ENCODE assay signal across 26 cellular contexts in the genomic region with DNA sequence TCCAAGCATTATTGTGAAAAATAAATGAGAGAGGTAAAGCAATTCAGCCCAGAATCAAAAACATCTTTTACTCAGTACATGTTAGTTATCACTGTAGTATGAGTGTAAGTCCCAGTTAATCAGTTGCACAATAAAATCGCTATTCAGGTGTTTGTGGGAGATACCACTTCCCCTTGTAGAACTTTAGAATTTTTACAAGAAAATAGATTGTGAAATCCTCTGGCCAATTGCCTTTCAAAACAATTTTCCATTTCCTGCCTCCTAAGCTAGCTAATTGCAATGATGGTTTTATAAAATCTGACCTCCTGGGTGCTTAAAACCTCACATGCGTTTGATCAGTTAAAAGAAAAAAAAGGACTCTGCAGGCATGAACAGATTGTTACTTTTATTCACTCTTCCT.
DNase-seq lines count a peak whose midpoint lies in the region; ATAC-seq, FAIRE-seq and TF ChIP-seq lines count a peak whose summit lies in the region.
"Had no signal": no experiment of that assay in that cellular context is flagged by ENCODE, and none has a peak within 500 bp of the region (broad histone marks: within the 10 kb centered on the region; RNA-seq: fewer than 3 reads in every experiment).

No MANE protein-coding gene starts in this region.

- H3K23ac ChIP-seq in trophoblast cell (ENCODE audit: low read length), result no peak overlapping the region

- H3K27me3 ChIP-seq in astrocyte (ENCODE audit: insufficient read depth, low read length) (no peaks in the 10 kb centered on the region), trophoblast cell (ENCODE audit: insufficient read depth, low read length) (no peaks in the 10 kb centered on the region)
- H3K27me3 ChIP-seq: esophagus muscularis mucosa, heart left ventricle, pancreas, tibial artery had no signal

- H3K27me3 Mint-ChIP-seq in astrocyte (ENCODE audit: low read depth, unreplicated experiment), result no peaks in the 10 kb centered on the region
- no peaks in the 10 kb centered on the region for H3K27me3 Mint-ChIP-seq in natural killer cell treated with Interleukin-12 subunit alpha and Interleukin-12 subunit beta and Interleukin-15 and Interleukin-18, amount 100 ng/mL, for 72 hours
- H3K27me3 Mint-ChIP-seq: stimulated activated naive CD8-positive, alpha-beta T cell treated with anti-CD3 and anti-CD28 coated beads, Interleukin-15, Interleukin-2, amounts not matched to agents 100 ng/mL and 50 ng/mL, for 24 hours; T-cell had no signal

- H3K9me3 Mint-ChIP-seq in astrocyte (ENCODE audit: unreplicated experiment), result peaks cover 11% of the 10 kb centered on the region
- H3K9me3 Mint-ChIP-seq in natural killer cell treated with Interleukin-12 subunit alpha and Interleukin-12 subunit beta and Interleukin-15 and Interleukin-18, amount 100 ng/mL, for 72 hours, result peaks cover 27% of the 10 kb centered on the region

- H3K27ac ChIP-seq in astrocyte (ENCODE audit: low read depth, low read length) (no peak overlapping the region), trophoblast cell (ENCODE audit: low read depth, low read length) (no peak overlapping the region)
- H3K27ac ChIP-seq: coronary artery, esophagus muscularis mucosa, heart left ventricle, pancreas, tibial artery had no signal

- TF ChIP-seq CTCF in astrocyte (IDR thresholded peaks at IDR 0.05; ENCODE audit: insufficient read depth, low read depth, low read length) (no peak), fibroblast of villous mesenchyme (IDR thresholded peaks at IDR 0.05; ENCODE audit: insufficient read depth, low read depth, low read length) (no peak)

- peak; percentile 58 for DNase-seq in EL
- DNase-seq in LoVo (ENCODE audit: low spot score), result peak; percentile 2
- peak; percentile 3 for DNase-seq in astrocyte (ENCODE audit: low read depth)
- DNase-seq in fibroblast of villous mesenchyme (ENCODE audit: low read depth), result peak; percentile 87
- DNase-seq in trophoblast cell, result no peak
- no peak for DNase-seq in natural killer cell treated with Interleukin-12 subunit alpha and Interleukin-12 subunit beta and Interleukin-15 and Interleukin-18, amount 100 ng/mL, for 72 hours (ENCODE audit: low spot score)
- DNase-seq: activated naive CD4-positive, alpha-beta T cell treated with anti-CD3 and anti-CD28 coated beads for 36 hours; activated T-cell treated with anti-CD3 and anti-CD28 coated beads, Interleukin-2, amount 50 U/mL, for 48 hours; DND-41; heart left ventricle; NCI-H1417; NCI-H2081 treated with DMSO at 0.1 percent for 48 hours; NCI-H446; OCI-M1; pancreas; right cardiac atrium; SHP77 treated with DMSO at 0.1 percent for 48 hours; T-cell; tibial artery had no signal

- no peaks in the 10 kb centered on the region for H3K36me3 Mint-ChIP-seq in astrocyte (ENCODE audit: low read depth, unreplicated experiment)
- H3K36me3 Mint-ChIP-seq in natural killer cell treated with Interleukin-12 subunit alpha and Interleukin-12 subunit beta and Interleukin-15 and Interleukin-18, amount 100 ng/mL, for 72 hours, result peaks cover 9% of the 10 kb centered on the region
- H3K36me3 Mint-ChIP-seq: T-cell had no signal

- H3K4me2 ChIP-seq in astrocyte (ENCODE audit: low read length) (no peak overlapping the region), trophoblast cell (ENCODE audit: low read length) (no peak overlapping the region)

- H3K18ac ChIP-seq in trophoblast cell (ENCODE audit: low read length), result no peak overlapping the region

- H3K4me3 ChIP-seq in astrocyte (ENCODE audit: insufficient read depth, low read depth, low read length) (no peak overlapping the region), fibroblast of villous mesenchyme (ENCODE audit: low read depth, low read length) (no peak overlapping the region), trophoblast cell (ENCODE audit: low read depth, low read length) (no peak overlapping the region)
- H3K4me3 ChIP-seq: coronary artery, esophagus muscularis mucosa, heart left ventricle, pancreas, tibial artery had no signal

- H4K20me1 ChIP-seq in astrocyte (ENCODE audit: insufficient read depth, low read length), result no peaks in the 10 kb centered on the region

- H3K27ac Mint-ChIP-seq in astrocyte (ENCODE audit: unreplicated experiment), result no peak overlapping the region
- no peak overlapping the region for H3K27ac Mint-ChIP-seq in natural killer cell treated with Interleukin-12 subunit alpha and Interleukin-12 subunit beta and Interleukin-15 and Interleukin-18, amount 100 ng/mL, for 72 hours
- H3K27ac Mint-ChIP-seq: activated naive CD4-positive, alpha-beta T cell treated with anti-CD3 and anti-CD28 coated beads for 36 hours; nephron; stimulated activated naive CD8-positive, alpha-beta T cell treated with anti-CD3 and anti-CD28 coated beads, Interleukin-15, Interleukin-2, amounts not matched to agents 100 ng/mL and 50 ng/mL, for 24 hours; T-cell had no signal

- H3K36me3 ChIP-seq in astrocyte (ENCODE audit: insufficient read depth, low read length) (no peaks in the 10 kb centered on the region), trophoblast cell (ENCODE audit: control insufficient read depth in 1 of 2, insufficient read depth in 2 of 2, low read length in 2 of 2) (no peaks in the 10 kb centered on the region)
- H3K36me3 ChIP-seq: esophagus muscularis mucosa, heart left ventricle, pancreas, tibial artery had no signal

- H2BK12ac ChIP-seq in trophoblast cell (ENCODE audit: low read length), result no peak overlapping the region

- H4K12ac ChIP-seq in trophoblast cell (ENCODE audit: low read depth, low read length), result no peak overlapping the region

- no peak overlapping the region for H2AK5ac ChIP-seq in trophoblast cell (ENCODE audit: low read length)

- no peaks in the 10 kb centered on the region for H3K9me3 ChIP-seq in astrocyte (ENCODE audit: insufficient read depth, low read depth, low read length)
- H3K9me3 ChIP-seq in trophoblast cell (ENCODE audit: insufficient read depth, low read depth, low read length), result no peaks in the 10 kb centered on the region

- no peak overlapping the region for H3K9ac ChIP-seq in astrocyte (ENCODE audit: low read length)
- no peak overlapping the region for H3K9ac ChIP-seq in trophoblast cell (ENCODE audit: low read length)

- H3K4me1 Mint-ChIP-seq in astrocyte (ENCODE audit: low read depth, unreplicated experiment), result peaks cover 2% of the 10 kb centered on the region
- H3K4me1 Mint-ChIP-seq in natural killer cell treated with Interleukin-12 subunit alpha and Interleukin-12 subunit beta and Interleukin-15 and Interleukin-18, amount 100 ng/mL, for 72 hours (ENCODE audit: low read depth in 2 of 2), result no peaks in the 10 kb centered on the region
- H3K4me1 Mint-ChIP-seq: nephron, T-cell had no signal

- H3K4me3 Mint-ChIP-seq in astrocyte (ENCODE audit: unreplicated experiment), result no peak overlapping the region
- H3K4me3 Mint-ChIP-seq in natural killer cell treated with Interleukin-12 subunit alpha and Interleukin-12 subunit beta and Interleukin-15 and Interleukin-18, amount 100 ng/mL, for 72 hours, result no peak overlapping the region
- H3K4me3 Mint-ChIP-seq: activated naive CD4-positive, alpha-beta T cell treated with anti-CD3 and anti-CD28 coated beads for 36 hours; nephron; stimulated activated naive CD8-positive, alpha-beta T cell treated with anti-CD3 and anti-CD28 coated beads, Interleukin-15, Interleukin-2, amounts not matched to agents 100 ng/mL and 50 ng/mL, for 24 hours; T-cell had no signal

- no peak overlapping the region for H4K8ac ChIP-seq in trophoblast cell (ENCODE audit: low read depth, low read length)

- no peak overlapping the region for H3K4ac ChIP-seq in trophoblast cell (ENCODE audit: low read depth, low read length)

- H2AFZ ChIP-seq in astrocyte (ENCODE audit: low read depth, low read length), result no peak overlapping the region
- no peak overlapping the region for H2AFZ ChIP-seq in trophoblast cell (ENCODE audit: insufficient read depth, low read length, poor library complexity)

- H3K79me2 ChIP-seq in astrocyte (ENCODE audit: insufficient read depth, low read length) (no peaks in the 10 kb centered on the region), trophoblast cell (ENCODE audit: control insufficient read depth, insufficient read depth, low read length, poor library complexity) (no peaks in the 10 kb centered on the region)

- no CpG with 5 or more reads among the region's 2 CpGs for WGBS in trophoblast cell (ENCODE audit: extremely low coverage, insufficient coverage, insufficient read length)

- no peak overlapping the region for H3K14ac ChIP-seq in trophoblast cell (ENCODE audit: low read length)

- no peaks in the 10 kb centered on the region for H3K79me1 ChIP-seq in trophoblast cell (ENCODE audit: low read length)

- no peak overlapping the region for H4K91ac ChIP-seq in trophoblast cell (ENCODE audit: low read depth, low read length)

- no peak for FAIRE-seq in astrocyte (lab: Jason Lieb, UNC)
- FAIRE-seq: H54, pancreas had no signal

- H2BK5ac ChIP-seq in trophoblast cell (ENCODE audit: low read depth, low read length, poor library complexity), result no peak overlapping the region

- H2BK120ac ChIP-seq in trophoblast cell (ENCODE audit: insufficient read depth, low read length, poor library complexity), result no peak overlapping the region

- ATAC-seq in HG02840 (IDR thresholded peaks at IDR 0.05; ENCODE audit: low FRiP score, unreplicated experiment) (no peak), GM21825 (IDR thresholded peaks at IDR 0.05; ENCODE audit: unreplicated experiment) (no peak)
- no peak for ATAC-seq in natural killer cell treated with Interleukin-12 subunit alpha and Interleukin-12 subunit beta and Interleukin-15 and Interleukin-18, amount 100 ng/mL, for 72 hours
- ATAC-seq: heart left ventricle, pancreas, right cardiac atrium, T-cell had no signal

- no peaks in the 10 kb centered on the region for H3K4me1 ChIP-seq in astrocyte (ENCODE audit: insufficient read depth, low read length)
- no peaks in the 10 kb centered on the region for H3K4me1 ChIP-seq in trophoblast cell (ENCODE audit: control insufficient read depth in 1 of 2, insufficient read depth in 2 of 2, low read length in 2 of 2)
- H3K4me1 ChIP-seq: heart left ventricle, pancreas, tibial artery had no signal

Comparison
In these comparisons a context has a peak if more than half of its experiments do, and no peak if none do; other contexts are left out.
1. DNase-seq: peak in EL (single experiment), LoVo (single experiment), astrocyte (single experiment) and fibroblast of villous mesenchyme (single experiment); none in trophoblast cell (0 of 2) and natural killer cell treated with Interleukin-12 subunit alpha and Interleukin-12 subunit beta and Interleukin-15 and Interleukin-18, amount 100 ng/mL, for 72 hours (single experiment).